Comparison of ENCODE assay signal across 8 cellular contexts in the genomic region with DNA sequence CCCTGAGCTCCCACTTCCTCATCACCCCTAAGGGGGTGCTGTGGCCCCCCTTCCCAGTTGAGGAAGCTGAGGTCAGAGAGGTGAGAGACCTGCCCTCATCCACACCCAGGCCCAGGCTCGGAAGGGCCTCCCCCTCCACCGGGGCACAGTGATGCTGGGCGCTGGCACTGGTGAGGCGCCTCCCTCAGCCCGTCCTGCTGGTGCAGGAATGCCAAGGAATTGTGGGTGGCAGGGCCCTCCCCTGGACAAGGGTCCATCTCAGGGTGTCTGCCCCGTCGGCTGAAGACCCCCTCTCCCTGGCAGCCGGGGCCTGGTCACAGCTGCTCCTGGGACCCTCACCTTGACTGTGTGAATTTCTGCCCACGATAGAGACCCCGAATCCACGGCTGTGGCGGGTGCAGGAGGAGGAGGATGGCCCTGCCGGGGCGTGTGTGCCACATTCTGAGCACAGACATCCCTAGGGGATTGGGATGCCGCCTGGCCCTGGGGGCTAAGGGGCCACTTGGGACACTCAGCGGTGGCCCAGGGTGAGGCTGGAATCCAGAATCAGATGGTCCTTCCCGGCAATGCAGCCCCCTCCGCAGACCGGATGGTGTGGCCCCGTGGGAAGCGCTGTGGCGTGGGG.
"Had no signal": no experiment of that assay in that cellular context is flagged by ENCODE, and none has a peak within 500 bp of the region (broad histone marks: within the 10 kb centered on the region; RNA-seq: fewer than 3 reads in every experiment).

No MANE protein-coding gene starts in this region.

- DNase-seq: GDM1, GF-D8 had no signal

- ATAC-seq: GM12878 had no signal

- H3K4me3 ChIP-seq: GM12878 had no signal

- FAIRE-seq: G401.6, GM12878, GM12891, GM12892, GM18507, GM19239 had no signal
